9 cellular contexts compared by ENCODE assay signal in the genomic region with DNA sequence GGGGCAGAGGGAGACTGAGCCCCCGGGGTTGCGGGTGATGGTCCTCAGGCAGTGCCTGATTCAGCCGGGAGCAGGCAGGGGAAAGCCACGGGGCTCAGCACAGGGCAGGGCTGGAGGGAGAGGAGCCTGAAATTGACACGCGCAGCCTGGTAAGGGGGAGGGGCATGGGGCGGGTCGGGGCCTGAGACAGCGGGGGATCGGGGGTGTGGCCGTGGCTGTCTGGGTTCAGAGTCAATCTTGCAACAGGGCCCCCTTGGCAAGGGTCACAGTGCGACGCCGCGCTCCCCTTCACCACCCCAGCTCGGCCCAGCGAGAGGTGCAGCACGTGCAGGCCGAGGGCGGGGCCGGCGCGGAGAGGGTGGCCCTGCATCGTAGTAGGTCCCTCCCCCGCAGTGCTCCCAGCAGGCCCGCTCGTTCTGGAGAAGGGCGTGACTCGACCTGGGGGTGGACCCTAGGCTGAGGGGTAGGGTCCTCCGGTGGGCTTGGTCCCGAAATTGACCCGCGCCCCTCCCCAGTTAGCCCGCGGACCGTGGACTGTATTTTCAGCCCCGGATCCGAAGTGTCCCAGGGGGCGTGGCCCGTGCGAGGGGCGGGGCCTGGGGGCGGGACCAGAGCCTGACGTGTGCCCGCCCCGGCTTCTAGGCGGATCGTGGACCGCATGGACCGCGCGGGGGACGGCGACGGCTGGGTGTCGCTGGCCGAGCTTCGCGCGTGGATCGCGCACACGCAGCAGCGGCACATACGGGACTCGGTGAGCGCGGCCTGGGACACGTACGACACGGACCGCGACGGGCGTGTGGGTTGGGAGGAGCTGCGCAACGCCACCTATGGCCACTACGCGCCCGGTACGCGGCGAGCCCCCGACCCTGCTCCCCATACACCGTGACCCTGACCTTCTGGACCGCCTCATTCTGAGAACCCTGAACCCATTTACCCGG. TPM values are rescaled to one million over a fixed set of nuclear protein-coding genes. Genes with fewer than 3 reads are reported as not detected.
DNase-seq lines count a peak whose midpoint lies in the region; ATAC-seq and TF ChIP-seq lines count a peak whose summit lies in the region.
"Had no signal": no experiment of that assay in that cellular context is flagged by ENCODE, and none has a peak within 500 bp of the region (broad histone marks: within the 10 kb centered on the region; RNA-seq: fewer than 3 reads in every experiment).

No MANE protein-coding gene starts in this region.

- peaks cover 23% of the 10 kb centered on the region for H3K4me1 Mint-ChIP-seq in CD8-positive, alpha-beta T cell (ENCODE audit: low read depth)

- H3K36me3 Mint-ChIP-seq in CD8-positive, alpha-beta T cell = no peaks in the 10 kb centered on the region

- CTCF ChIA-PET in CD8-positive, alpha-beta T cell (lab: Charles Lee) = interaction anchor here (0.7 to 5.0 kb wide), 13 partner anchors 9 to 139 kb away, joined by 3 to 38 read pairs (median 4); no protein-coding TSS in a partner anchor

- peak overlapping the region; percentile 84 for H3K4me3 Mint-ChIP-seq in CD8-positive, alpha-beta T cell

- no peaks in the 10 kb centered on the region for H3K9me2 ChIP-seq in Loucy (replicated peaks; ENCODE audit: low read depth, low read length)

- peak; percentile 72 to 92 (median 84) for DNase-seq in CD8-positive, alpha-beta T cell
- DNase-seq in T1000 (lab: John Stamatoyannopoulos, UW) (peak; percentile 58), astrocyte of the spinal cord (ENCODE audit: low read depth, low spot score) (peak; percentile 51), amniotic stem cell (lab: John Stamatoyannopoulos, UW) (no peak)
- DNase-seq in stimulated activated CD4-positive, alpha-beta T cell treated with anti-CD3 and anti-CD28 coated beads, Interleukin-12 subunit alpha, Interleukin-12 subunit beta, amount 100 ng/mL, for 48 hours (ENCODE audit: low read depth in 2 of 3, low spot score in 1 of 3) = peak; percentile 50 to 82 (median 75)

- H3K79me2 ChIP-seq in Loucy (ENCODE audit: insufficient read depth, low read length) = no peaks in the 10 kb centered on the region

- no peaks in the 10 kb centered on the region for H3K9me3 ChIP-seq in CD8-positive, alpha-beta T cell (ENCODE audit: low read length)
- H3K9me3 ChIP-seq in Loucy (ENCODE audit: insufficient read depth, low read depth, low read length) (no peaks in the 10 kb centered on the region), iPS-20b (ENCODE audit: insufficient read depth, low read depth, low read length) (no peaks in the 10 kb centered on the region)
- H3K9me3 ChIP-seq: SJSA1 had no signal

- no peaks in the 10 kb centered on the region for H3K9me3 Mint-ChIP-seq in CD8-positive, alpha-beta T cell

- H3K9ac ChIP-seq in Loucy (ENCODE audit: low read depth, low read length, poor library complexity, severe bottlenecking) = no peak overlapping the region
- no peak overlapping the region for H3K9ac ChIP-seq in iPS-20b (ENCODE audit: low read depth, low read length)

- no peaks in the 10 kb centered on the region for H3F3A ChIP-seq in Loucy (ENCODE audit: low read depth)

- H3K4me2 ChIP-seq in Loucy (ENCODE audit: low read depth, low read length, poor library complexity, severe bottlenecking) = peak overlapping the region; percentile 66

- H3K27me3 ChIP-seq in CD8-positive, alpha-beta T cell (ENCODE audit: insufficient read depth, low read length) = no peaks in the 10 kb centered on the region
- H3K27me3 ChIP-seq in Loucy (ENCODE audit: insufficient read depth, low read length, poor library complexity, severe bottlenecking) (no peaks in the 10 kb centered on the region), iPS-20b (ENCODE audit: insufficient read depth, low read length) (peaks cover 10% of the 10 kb centered on the region)
- H3K27me3 ChIP-seq: SJSA1 had no signal

- H2AFZ ChIP-seq in Loucy (ENCODE audit: low read length) = no peak overlapping the region

- no peaks in the 10 kb centered on the region for H3K27me3 Mint-ChIP-seq in CD8-positive, alpha-beta T cell (ENCODE audit: low read depth)

- no peak for TF ChIP-seq CTCF in CD8-positive, alpha-beta T cell (IDR thresholded peaks at IDR 0.05)
- TF ChIP-seq CTCF in Loucy (conservative IDR thresholded peaks at IDR 0.05; ENCODE audit: low read length) = no peak
- peak; percentile 40 for TF ChIP-seq CTCF in astrocyte of the spinal cord (IDR thresholded peaks at IDR 0.05; ENCODE audit: low read depth, low read length)

- ATAC-seq in CD8-positive, alpha-beta T cell = peak; percentile 91
- ATAC-seq in GM21390 (IDR thresholded peaks at IDR 0.05; ENCODE audit: unreplicated experiment) = peak; percentile 55

- H3K4me3 ChIP-seq in CD8-positive, alpha-beta T cell (ENCODE audit: low read depth, low read length) = peak overlapping the region; percentile 78
- H3K4me3 ChIP-seq in Loucy (ENCODE audit: low read length, poor library complexity, severe bottlenecking) = no peak overlapping the region
- H3K4me3 ChIP-seq in astrocyte of the spinal cord (ENCODE audit: low read depth, low read length) = peak overlapping the region; percentile 48
- peak overlapping the region; percentile 79 for H3K4me3 ChIP-seq in iPS-20b (ENCODE audit: low read length)
- H3K4me3 ChIP-seq: SJSA1 had no signal

- peaks cover 21% of the 10 kb centered on the region for H3K4me1 ChIP-seq in CD8-positive, alpha-beta T cell (ENCODE audit: insufficient read depth, low read length)
- H3K4me1 ChIP-seq in Loucy (ENCODE audit: insufficient read depth, low read length, poor library complexity, severe bottlenecking) (peaks cover 18% of the 10 kb centered on the region), iPS-20b (ENCODE audit: insufficient read depth, low read length) (no peaks in the 10 kb centered on the region)

- intact Hi-C loops in CD8-positive, alpha-beta T cell (cut with DNase I, micrococcal nuclease) = loop anchor here in 1 of 2 experiments (1.0 kb wide), 2 partner anchors 21 to 36 kb away; no protein-coding TSS in a partner anchor

- H3K27ac Mint-ChIP-seq in CD8-positive, alpha-beta T cell = peak overlapping the region; percentile 55

- in situ Hi-C loops in astrocyte of the spinal cord (cut with HindIII; ENCODE audit: low sequenced_read_pairs) = no loop called here

- POLR2A ChIA-PET in CD8-positive, alpha-beta T cell (lab: Charles Lee) = interaction anchor here (0.6 to 1.6 kb wide), 5 partner anchors 13 to 46 kb away, joined by 3 to 5 read pairs (median 3); a partner anchor contains a TSS

- H3K36me3 ChIP-seq in CD8-positive, alpha-beta T cell (ENCODE audit: insufficient read depth, low read length) = no peaks in the 10 kb centered on the region
- H3K36me3 ChIP-seq in Loucy (ENCODE audit: insufficient read depth, low read length) (no peaks in the 10 kb centered on the region), iPS-20b (ENCODE audit: insufficient read depth, low read depth, low read length) (no peaks in the 10 kb centered on the region)

- peak overlapping the region; percentile 36 for H3K27ac ChIP-seq in CD8-positive, alpha-beta T cell (ENCODE audit: low read depth, low read length)
- no peak overlapping the region for H3K27ac ChIP-seq in iPS-20b (ENCODE audit: low read length)
- H3K27ac ChIP-seq: SJSA1 had no signal

- no peaks in the 10 kb centered on the region for H4K20me1 ChIP-seq in Loucy (ENCODE audit: insufficient read depth, low read length, poor library complexity, severe bottlenecking)

RNA-seq across cellular contexts. Expression of a gene that starts 6.0 kb away (rescaled TPM):
- total RNA-seq in CD8-positive, alpha-beta T cell = 1 to 10 TPM; 1.3 to 2.4 TPM

RNA-seq across cellular contexts. Expression of a gene that starts 21.4 kb away (rescaled TPM):
- 10 to 100 TPM; 20.1 to 25.5 TPM for total RNA-seq in CD8-positive, alpha-beta T cell

RNA-seq across cellular contexts. Expression of a gene that starts 37.6 kb away (rescaled TPM):
- 1,000 to 10,000 TPM; 3,746 to 3,873 TPM for total RNA-seq in CD8-positive, alpha-beta T cell

RNA-seq across cellular contexts. Expression of a gene that starts 46.4 kb away (rescaled TPM):
- total RNA-seq in CD8-positive, alpha-beta T cell = 1,000 to 10,000 TPM; 5,165 to 5,323 TPM

RNA-seq across cellular contexts. Expression of a gene that starts 46.5 kb away (rescaled TPM):
- 100 to 1,000 TPM; 103 to 110 TPM for total RNA-seq in CD8-positive, alpha-beta T cell
